Comparison of ENCODE assay signal across 15 cellular contexts in genomic region chr11:71955898-71956456, GRCh38. TPM values are rescaled to one million over a fixed set of nuclear protein-coding genes. Genes with fewer than 3 reads are reported as not detected.
A peak's percentile ranks its signal among the peaks of the same experiment; 100 is the strongest.
DNase-seq lines count a peak whose midpoint lies in the region; ATAC-seq lines count a peak whose summit lies in the region.
"Had no signal": no experiment of that assay in that cellular context is flagged by ENCODE, and none has a peak within 500 bp of the region (broad histone marks: within the 10 kb centered on the region; RNA-seq: fewer than 3 reads in every experiment).

No MANE protein-coding gene starts in this region.

- H3K27me3 Mint-ChIP-seq in activated CD4-positive, alpha-beta T cell treated with anti-CD3 and anti-CD28 coated beads for 36 hours = no peaks in the 10 kb centered on the region
- H3K27me3 Mint-ChIP-seq in activated CD4-positive, alpha-beta T cell treated with anti-CD3 and anti-CD28 coated beads, Interleukin-2, amount 10 ng/mL, durations not matched to agents 7 days and 5 days = no peaks in the 10 kb centered on the region
- no peaks in the 10 kb centered on the region for H3K27me3 Mint-ChIP-seq in activated naive CD4-positive, alpha-beta T cell treated with anti-CD3 and anti-CD28 coated beads, Interleukin-2, amount 10 ng/mL, durations not matched to agents 7 days and 5 days
- no peaks in the 10 kb centered on the region for H3K27me3 Mint-ChIP-seq in effector memory CD8-positive, alpha-beta T cell
- H3K27me3 Mint-ChIP-seq in immature natural killer cell (ENCODE audit: low read depth in 3 of 3) = no peaks in the 10 kb centered on the region
- H3K27me3 Mint-ChIP-seq: CD8-positive, alpha-beta memory T cell had no signal

- ATAC-seq in activated CD4-positive, alpha-beta T cell treated with anti-CD3 and anti-CD28 coated beads for 36 hours = peak; percentile 49
- peak; percentile 28 to 88 for ATAC-seq in activated naive CD4-positive, alpha-beta T cell treated with anti-CD3 and anti-CD28 coated beads, Interleukin-2, amount 50 U/mL, for 72 hours
- ATAC-seq in effector memory CD8-positive, alpha-beta T cell (replicated peaks) = no peak
- ATAC-seq: HCT116 had no signal

- no peak for DNase-seq in activated CD4-positive, alpha-beta T cell treated with anti-CD3 and anti-CD28 coated beads for 36 hours
- DNase-seq in activated CD4-positive, alpha-beta T cell treated with anti-CD3 and anti-CD28 coated beads, Interleukin-2, amount 10 ng/mL, durations not matched to agents 7 days and 5 days = no peak
- no peak for DNase-seq in activated naive CD4-positive, alpha-beta T cell treated with anti-CD3 and anti-CD28 coated beads, Interleukin-2, amount 50 U/mL, for 72 hours (ENCODE audit: low spot score in 2 of 2)
- DNase-seq in activated naive CD4-positive, alpha-beta T cell treated with anti-CD3 and anti-CD28 coated beads, Interleukin-2, amount 10 ng/mL, durations not matched to agents 7 days and 5 days = no peak
- no peak for DNase-seq in effector memory CD8-positive, alpha-beta T cell
- no peak for DNase-seq in immature natural killer cell
- DNase-seq in cortex of kidney (lab: John Stamatoyannopoulos, UW) = no peak
- no peak for DNase-seq in Ammon's horn (ENCODE audit: low spot score)
- DNase-seq: AML-193; Caco-2; CD8-positive, alpha-beta memory T cell; DND-41; GDM1; GM23248 had no signal

- H3K4me1 Mint-ChIP-seq in activated CD4-positive, alpha-beta T cell treated with anti-CD3 and anti-CD28 coated beads for 36 hours = peaks cover 26% of the 10 kb centered on the region
- no peaks in the 10 kb centered on the region for H3K4me1 Mint-ChIP-seq in activated CD4-positive, alpha-beta T cell treated with anti-CD3 and anti-CD28 coated beads, Interleukin-2, amount 10 ng/mL, durations not matched to agents 7 days and 5 days
- H3K4me1 Mint-ChIP-seq in activated naive CD4-positive, alpha-beta T cell treated with anti-CD3 and anti-CD28 coated beads, Interleukin-2, amount 10 ng/mL, durations not matched to agents 7 days and 5 days = no peaks in the 10 kb centered on the region
- H3K4me1 Mint-ChIP-seq in effector memory CD8-positive, alpha-beta T cell (ENCODE audit: low read depth in 2 of 2) = peaks cover 19 to 55% of the 10 kb centered on the region in 2 donors
- H3K4me1 Mint-ChIP-seq in immature natural killer cell = peaks cover 13 to 24% of the 10 kb centered on the region in 2 donors

- intact Hi-C loops in activated CD4-positive, alpha-beta T cell treated with anti-CD3 and anti-CD28 coated beads for 36 hours (cut with DNase I, micrococcal nuclease) = no loop called here

- CTCF ChIA-PET in activated CD4-positive, alpha-beta T cell treated with anti-CD3 and anti-CD28 coated beads for 36 hours (lab: Charles Lee) = interaction anchor here (0.7 to 2.0 kb wide), 3 partner anchors 12 to 366 kb away, joined by 3 to 7 read pairs (median 3); no protein-coding TSS in a partner anchor
- CTCF ChIA-PET in activated CD4-positive, alpha-beta T cell treated with anti-CD3 and anti-CD28 coated beads, Interleukin-2, amount 10 ng/mL, durations not matched to agents 7 days and 5 days (lab: Charles Lee) = no interaction called here
- CTCF ChIA-PET in activated naive CD4-positive, alpha-beta T cell treated with anti-CD3 and anti-CD28 coated beads, Interleukin-2, amount 10 ng/mL, durations not matched to agents 7 days and 5 days (lab: Charles Lee) = no interaction called here

- H3K4me3 Mint-ChIP-seq in activated CD4-positive, alpha-beta T cell treated with anti-CD3 and anti-CD28 coated beads for 36 hours = no peak overlapping the region
- H3K4me3 Mint-ChIP-seq in activated CD4-positive, alpha-beta T cell treated with anti-CD3 and anti-CD28 coated beads, Interleukin-2, amount 10 ng/mL, durations not matched to agents 7 days and 5 days = no peak overlapping the region
- H3K4me3 Mint-ChIP-seq in activated naive CD4-positive, alpha-beta T cell treated with anti-CD3 and anti-CD28 coated beads, Interleukin-2, amount 10 ng/mL, durations not matched to agents 7 days and 5 days = no peak overlapping the region
- no peak overlapping the region for H3K4me3 Mint-ChIP-seq in effector memory CD8-positive, alpha-beta T cell
- H3K4me3 Mint-ChIP-seq in immature natural killer cell = no peak overlapping the region
- H3K4me3 Mint-ChIP-seq: CD8-positive, alpha-beta memory T cell had no signal

- POLR2A ChIA-PET in activated CD4-positive, alpha-beta T cell treated with anti-CD3 and anti-CD28 coated beads for 36 hours (lab: Charles Lee) = no interaction called here
- POLR2A ChIA-PET in activated CD4-positive, alpha-beta T cell treated with anti-CD3 and anti-CD28 coated beads, Interleukin-2, amount 10 ng/mL, durations not matched to agents 7 days and 5 days (lab: Charles Lee) = no interaction called here

- peaks cover 1% of the 10 kb centered on the region for H3K9me3 Mint-ChIP-seq in activated CD4-positive, alpha-beta T cell treated with anti-CD3 and anti-CD28 coated beads for 36 hours (ENCODE audit: low read depth)
- no peaks in the 10 kb centered on the region for H3K9me3 Mint-ChIP-seq in activated CD4-positive, alpha-beta T cell treated with anti-CD3 and anti-CD28 coated beads, Interleukin-2, amount 10 ng/mL, durations not matched to agents 7 days and 5 days
- peaks cover 0 to 4% of the 10 kb centered on the region in 2 donors for H3K9me3 Mint-ChIP-seq in activated naive CD4-positive, alpha-beta T cell treated with anti-CD3 and anti-CD28 coated beads, Interleukin-2, amount 50 U/mL, for 72 hours
- no peaks in the 10 kb centered on the region for H3K9me3 Mint-ChIP-seq in activated naive CD4-positive, alpha-beta T cell treated with anti-CD3 and anti-CD28 coated beads, Interleukin-2, amount 10 ng/mL, durations not matched to agents 7 days and 5 days
- H3K9me3 Mint-ChIP-seq in effector memory CD8-positive, alpha-beta T cell = no peaks in the 10 kb centered on the region
- no peaks in the 10 kb centered on the region for H3K9me3 Mint-ChIP-seq in immature natural killer cell
- H3K9me3 Mint-ChIP-seq: CD8-positive, alpha-beta memory T cell had no signal

- peaks cover 11% of the 10 kb centered on the region for H3K36me3 Mint-ChIP-seq in activated CD4-positive, alpha-beta T cell treated with anti-CD3 and anti-CD28 coated beads for 36 hours (ENCODE audit: low read depth)
- peaks cover 6% of the 10 kb centered on the region for H3K36me3 Mint-ChIP-seq in activated CD4-positive, alpha-beta T cell treated with anti-CD3 and anti-CD28 coated beads, Interleukin-2, amount 10 ng/mL, durations not matched to agents 7 days and 5 days (ENCODE audit: low read depth)
- H3K36me3 Mint-ChIP-seq in activated naive CD4-positive, alpha-beta T cell treated with anti-CD3 and anti-CD28 coated beads, Interleukin-2, amount 50 U/mL, for 72 hours = peaks cover 6% of the 10 kb centered on the region in 2 donors
- H3K36me3 Mint-ChIP-seq in activated naive CD4-positive, alpha-beta T cell treated with anti-CD3 and anti-CD28 coated beads, Interleukin-2, amount 10 ng/mL, durations not matched to agents 7 days and 5 days = peaks cover 7% of the 10 kb centered on the region
- peaks cover 12% of the 10 kb centered on the region for H3K36me3 Mint-ChIP-seq in effector memory CD8-positive, alpha-beta T cell (ENCODE audit: insufficient read depth)
- H3K36me3 Mint-ChIP-seq in immature natural killer cell = peaks cover 3 to 6% (median 5%) of the 10 kb centered on the region in 3 donors

- H3K27ac Mint-ChIP-seq in activated CD4-positive, alpha-beta T cell treated with anti-CD3 and anti-CD28 coated beads for 36 hours = peak overlapping the region; percentile 35
- no peak overlapping the region for H3K27ac Mint-ChIP-seq in activated CD4-positive, alpha-beta T cell treated with anti-CD3 and anti-CD28 coated beads, Interleukin-2, amount 10 ng/mL, durations not matched to agents 7 days and 5 days
- H3K27ac Mint-ChIP-seq in activated naive CD4-positive, alpha-beta T cell treated with anti-CD3 and anti-CD28 coated beads, Interleukin-2, amount 50 U/mL, for 72 hours = peak overlapping the region in 1 of 2 donors; percentile 1
- H3K27ac Mint-ChIP-seq in activated naive CD4-positive, alpha-beta T cell treated with anti-CD3 and anti-CD28 coated beads, Interleukin-2, amount 10 ng/mL, durations not matched to agents 7 days and 5 days = no peak overlapping the region
- peak overlapping the region; percentile 11 to 68 for H3K27ac Mint-ChIP-seq in effector memory CD8-positive, alpha-beta T cell
- H3K27ac Mint-ChIP-seq in immature natural killer cell = no peak overlapping the region

RNA-seq across cellular contexts. Expression of gene RNF121, which starts 27.1 kb away (rescaled TPM):
- 10 to 100 TPM; 28.7 to 29.5 TPM for total RNA-seq in activated CD4-positive, alpha-beta T cell treated with anti-CD3 and anti-CD28 coated beads for 36 hours
- total RNA-seq in activated CD4-positive, alpha-beta T cell treated with anti-CD3 and anti-CD28 coated beads, Interleukin-2, amount 10 ng/mL, durations not matched to agents 7 days and 5 days = 10 to 100 TPM; 23.8 to 26.4 TPM
- 10 to 100 TPM; 32.2 to 44.6 TPM for total RNA-seq in activated naive CD4-positive, alpha-beta T cell treated with anti-CD3 and anti-CD28 coated beads, Interleukin-2, amount 50 U/mL, for 72 hours
- polyA plus RNA-seq in immature natural killer cell = 10 to 100 TPM in 2 of 3 donors, 1 to 10 TPM in 1; 9.8 to 16.0 (median 13.4) TPM

RNA-seq across cellular contexts. Expression of gene XNDC1N, which starts 27.6 kb away (rescaled TPM):
- total RNA-seq in activated CD4-positive, alpha-beta T cell treated with anti-CD3 and anti-CD28 coated beads for 36 hours = 10 to 100 TPM; 11.3 to 19.0 TPM
- 10 to 100 TPM; 15.5 to 18.7 TPM for total RNA-seq in activated CD4-positive, alpha-beta T cell treated with anti-CD3 and anti-CD28 coated beads, Interleukin-2, amount 10 ng/mL, durations not matched to agents 7 days and 5 days
- 10 to 100 TPM; 14.0 to 21.8 TPM for total RNA-seq in activated naive CD4-positive, alpha-beta T cell treated with anti-CD3 and anti-CD28 coated beads, Interleukin-2, amount 50 U/mL, for 72 hours
- 1 to 10 TPM; 4.0 to 5.0 (median 4.5) TPM for polyA plus RNA-seq in immature natural killer cell

RNA-seq across cellular contexts. Expression of gene IL18BP, which starts 42.7 kb away (rescaled TPM):
- total RNA-seq in activated CD4-positive, alpha-beta T cell treated with anti-CD3 and anti-CD28 coated beads for 36 hours = 10 to 100 TPM in 1 of 2 experiments, 1 to 10 TPM in 1; 8.4 to 10.2 TPM
- total RNA-seq in activated CD4-positive, alpha-beta T cell treated with anti-CD3 and anti-CD28 coated beads, Interleukin-2, amount 10 ng/mL, durations not matched to agents 7 days and 5 days = 10 to 100 TPM; 15.3 to 16.5 TPM
- 10 to 100 TPM; 12.5 to 13.8 TPM for total RNA-seq in activated naive CD4-positive, alpha-beta T cell treated with anti-CD3 and anti-CD28 coated beads, Interleukin-2, amount 50 U/mL, for 72 hours
- 10 to 100 TPM in 1 of 3 donors, 1 to 10 TPM in 2; 6.0 to 22.6 (median 8.6) TPM for polyA plus RNA-seq in immature natural killer cell

Comparison
In these comparisons a context has a peak if more than half of its experiments do, and no peak if none do; other contexts are left out.
1. H3K27ac Mint-ChIP-seq: peak in activated CD4-positive, alpha-beta T cell treated with anti-CD3 and anti-CD28 coated beads for 36 hours (single experiment) and effector memory CD8-positive, alpha-beta T cell (2 of 2); none in activated CD4-positive, alpha-beta T cell treated with anti-CD3 and anti-CD28 coated beads, Interleukin-2, amount 10 ng/mL, durations not matched to agents 7 days and 5 days (single experiment), activated naive CD4-positive, alpha-beta T cell treated with anti-CD3 and anti-CD28 coated beads, Interleukin-2, amount 10 ng/mL, durations not matched to agents 7 days and 5 days (single experiment) and immature natural killer cell (0 of 6).